ENCODE assay signal across 8 cellular contexts in genomic region chr19:4064073-4064550, GRCh38. TPM values are rescaled to one million over a fixed set of nuclear protein-coding genes. Genes with fewer than 3 reads are reported as not detected.
DNase-seq lines count a peak whose midpoint lies in the region; ATAC-seq lines count a peak whose summit lies in the region.

No MANE protein-coding gene starts in this region.

- peaks cover 42% of the 10 kb centered on the region for H3K4me1 Mint-ChIP-seq in activated CD4-positive, alpha-beta T cell treated with anti-CD3 and anti-CD28 coated beads for 36 hours
- peaks cover 13% of the 10 kb centered on the region for H3K4me1 Mint-ChIP-seq in activated T-helper 2 cell treated with anti-CD3 and anti-CD28 coated beads, Interferon-gamma antibody, Interleukin-2, Interleukin-4, amounts not matched to agents 10 μg/mL and 5 μg/mL and 100 μg/mL, durations not matched to agents 14 hours and 24 hours and 36 hours (ENCODE audit: low read depth)
- H3K4me1 Mint-ChIP-seq in stimulated activated effector memory CD8-positive, alpha-beta T cell treated with anti-CD3 and anti-CD28 coated beads, Interleukin-12 subunit alpha, Interleukin-12 subunit beta, amount 100 ng/mL, for 72 hours: peaks cover 39% of the 10 kb centered on the region

- H3K9me3 Mint-ChIP-seq in activated CD4-positive, alpha-beta T cell treated with anti-CD3 and anti-CD28 coated beads for 36 hours (ENCODE audit: low read depth): no peaks in the 10 kb centered on the region
- H3K9me3 Mint-ChIP-seq in activated T-helper 2 cell treated with anti-CD3 and anti-CD28 coated beads, Interferon-gamma antibody, Interleukin-2, Interleukin-4, amounts not matched to agents 10 μg/mL and 5 μg/mL and 100 μg/mL, durations not matched to agents 14 hours and 24 hours and 36 hours: no peaks in the 10 kb centered on the region
- H3K9me3 Mint-ChIP-seq in stimulated activated effector memory CD8-positive, alpha-beta T cell treated with anti-CD3 and anti-CD28 coated beads, Interleukin-12 subunit alpha, Interleukin-12 subunit beta, amount 100 ng/mL, for 72 hours: no peaks in the 10 kb centered on the region

- no peak overlapping the region for H3K27ac ChIP-seq in iPS-18a (ENCODE audit: low read length)

- peaks cover 8% of the 10 kb centered on the region for H3K36me3 Mint-ChIP-seq in activated CD4-positive, alpha-beta T cell treated with anti-CD3 and anti-CD28 coated beads for 36 hours (ENCODE audit: low read depth)
- H3K36me3 Mint-ChIP-seq in activated T-helper 2 cell treated with anti-CD3 and anti-CD28 coated beads, Interferon-gamma antibody, Interleukin-2, Interleukin-4, amounts not matched to agents 10 μg/mL and 5 μg/mL and 100 μg/mL, durations not matched to agents 14 hours and 24 hours and 36 hours (ENCODE audit: low read depth): peaks cover 15% of the 10 kb centered on the region
- peaks cover 58% of the 10 kb centered on the region for H3K36me3 Mint-ChIP-seq in stimulated activated effector memory CD8-positive, alpha-beta T cell treated with anti-CD3 and anti-CD28 coated beads, Interleukin-12 subunit alpha, Interleukin-12 subunit beta, amount 100 ng/mL, for 72 hours

- H3K27me3 Mint-ChIP-seq in activated CD4-positive, alpha-beta T cell treated with anti-CD3 and anti-CD28 coated beads for 36 hours: no peaks in the 10 kb centered on the region
- H3K27me3 Mint-ChIP-seq in activated T-helper 2 cell treated with anti-CD3 and anti-CD28 coated beads, Interferon-gamma antibody, Interleukin-2, Interleukin-4, amounts not matched to agents 10 μg/mL and 5 μg/mL and 100 μg/mL, durations not matched to agents 14 hours and 24 hours and 36 hours (ENCODE audit: low read depth): no peaks in the 10 kb centered on the region

- peaks cover 23% of the 10 kb centered on the region for H3K27me3 ChIP-seq in iPS-18a (ENCODE audit: control insufficient read depth, insufficient read depth, low read length)

- no peaks in the 10 kb centered on the region for H3K9me3 ChIP-seq in iPS-18a (ENCODE audit: control insufficient read depth, low read depth, low read length)

- peak overlapping the region; percentile 68 for H3K4me3 ChIP-seq in iPS-18a (ENCODE audit: low read length)

- H3K27ac Mint-ChIP-seq in activated CD4-positive, alpha-beta T cell treated with anti-CD3 and anti-CD28 coated beads for 36 hours: peak overlapping the region; percentile 87
- H3K27ac Mint-ChIP-seq in activated T-helper 2 cell treated with anti-CD3 and anti-CD28 coated beads, Interferon-gamma antibody, Interleukin-2, Interleukin-4, amounts not matched to agents 10 μg/mL and 5 μg/mL and 100 μg/mL, durations not matched to agents 14 hours and 24 hours and 36 hours: peak overlapping the region; percentile 69
- peak overlapping the region; percentile 86 for H3K27ac Mint-ChIP-seq in stimulated activated effector memory CD8-positive, alpha-beta T cell treated with anti-CD3 and anti-CD28 coated beads, Interleukin-12 subunit alpha, Interleukin-12 subunit beta, amount 100 ng/mL, for 72 hours

- H3K36me3 ChIP-seq in iPS-18a (ENCODE audit: control insufficient read depth, low read depth, low read length): no peaks in the 10 kb centered on the region

- intact Hi-C loops in activated CD4-positive, alpha-beta T cell treated with anti-CD3 and anti-CD28 coated beads for 36 hours (cut with DNase I, micrococcal nuclease): loop anchor here in 1 of 2 experiments (5.0 kb wide), 1 partner anchor 57 kb away; the partner anchor contains the start of gene PIAS4
- intact Hi-C loops in activated T-helper 2 cell treated with anti-CD3 and anti-CD28 coated beads, Interferon-gamma antibody, Interleukin-2, Interleukin-4, amounts not matched to agents 10 μg/mL and 5 μg/mL and 100 μg/mL, durations not matched to agents 14 hours and 24 hours and 36 hours (cut with micrococcal nuclease): no loop called here

- peak overlapping the region; percentile 67 for H3K9ac ChIP-seq in iPS-18a (ENCODE audit: low read length)

- DNase-seq in activated CD4-positive, alpha-beta T cell treated with anti-CD3 and anti-CD28 coated beads for 36 hours: no peak
- DNase-seq in activated CD4-positive, alpha-beta T cell treated with anti-CD3 and anti-CD28 coated beads, Interleukin-2, amount 50 U/mL, for 48 hours: no peak
- no peak for DNase-seq in activated T-helper 2 cell treated with anti-CD3 and anti-CD28 coated beads, Interferon-gamma antibody, Interleukin-2, Interleukin-4, amounts not matched to agents 10 μg/mL and 5 μg/mL and 100 μg/mL, durations not matched to agents 14 hours and 24 hours and 36 hours (ENCODE audit: low spot score)
- DNase-seq in stimulated activated effector memory CD8-positive, alpha-beta T cell treated with anti-CD3 and anti-CD28 coated beads, Interleukin-12 subunit alpha, Interleukin-12 subunit beta, amount 100 ng/mL, for 72 hours (ENCODE audit: low spot score in 2 of 2): no peak
- no peak for DNase-seq in DMS79 treated with DMSO at 0.1 percent for 48 hours (lab: John Stamatoyannopoulos, UW)
- no peak for DNase-seq in HCEC 1CT
- no peak for DNase-seq in ecto neural progenitor cell (ENCODE audit: low spot score)

- no peak for ATAC-seq in activated CD4-positive, alpha-beta T cell treated with anti-CD3 and anti-CD28 coated beads for 36 hours
- ATAC-seq in stimulated activated effector memory CD8-positive, alpha-beta T cell treated with anti-CD3 and anti-CD28 coated beads, Interleukin-12 subunit alpha, Interleukin-12 subunit beta, amount 100 ng/mL, for 72 hours: no peak

- POLR2A ChIA-PET in activated CD4-positive, alpha-beta T cell treated with anti-CD3 and anti-CD28 coated beads for 36 hours (lab: Charles Lee): no interaction called here

- H3K4me3 Mint-ChIP-seq in activated CD4-positive, alpha-beta T cell treated with anti-CD3 and anti-CD28 coated beads for 36 hours: peak overlapping the region; percentile 79
- H3K4me3 Mint-ChIP-seq in activated T-helper 2 cell treated with anti-CD3 and anti-CD28 coated beads, Interferon-gamma antibody, Interleukin-2, Interleukin-4, amounts not matched to agents 10 μg/mL and 5 μg/mL and 100 μg/mL, durations not matched to agents 14 hours and 24 hours and 36 hours (ENCODE audit: low read depth): peak overlapping the region; percentile 80
- peak overlapping the region; percentile 89 for H3K4me3 Mint-ChIP-seq in stimulated activated effector memory CD8-positive, alpha-beta T cell treated with anti-CD3 and anti-CD28 coated beads, Interleukin-12 subunit alpha, Interleukin-12 subunit beta, amount 100 ng/mL, for 72 hours

- CTCF ChIA-PET in activated CD4-positive, alpha-beta T cell treated with anti-CD3 and anti-CD28 coated beads for 36 hours (lab: Charles Lee): interaction anchor here (1.7 kb wide), 1 partner anchor 76 kb away, joined by 4 read pairs; no protein-coding TSS in a partner anchor

- H3K4me1 ChIP-seq in iPS-18a (ENCODE audit: control insufficient read depth, low read depth, low read length): peaks cover 5% of the 10 kb centered on the region

RNA-seq across cellular contexts. Expression of gene ZBTB7A, which starts 2.6 kb away (rescaled TPM):
- 10 to 100 TPM; 24.0 to 26.4 TPM for total RNA-seq in activated CD4-positive, alpha-beta T cell treated with anti-CD3 and anti-CD28 coated beads for 36 hours
- 39.9 and 41.2 TPM in 2 replicates for total RNA-seq in activated T-helper 2 cell treated with anti-CD3 and anti-CD28 coated beads, Interferon-gamma antibody, Interleukin-2, Interleukin-4, amounts not matched to agents 10 μg/mL and 5 μg/mL and 100 μg/mL, durations not matched to agents 14 hours and 24 hours and 36 hours

RNA-seq across cellular contexts. Expression of gene PIAS4, which starts 56.6 kb away (rescaled TPM):
- 10 to 100 TPM; 23.0 to 37.3 TPM for total RNA-seq in activated CD4-positive, alpha-beta T cell treated with anti-CD3 and anti-CD28 coated beads for 36 hours
- total RNA-seq in activated T-helper 2 cell treated with anti-CD3 and anti-CD28 coated beads, Interferon-gamma antibody, Interleukin-2, Interleukin-4, amounts not matched to agents 10 μg/mL and 5 μg/mL and 100 μg/mL, durations not matched to agents 14 hours and 24 hours and 36 hours: 31.5 and 36.3 TPM in 2 replicates

RNA-seq across cellular contexts. Expression of gene MAP2K2, which starts 59.8 kb away (rescaled TPM):
- total RNA-seq in activated CD4-positive, alpha-beta T cell treated with anti-CD3 and anti-CD28 coated beads for 36 hours: 100 to 1,000 TPM; 108 to 133 TPM
- 131 and 141 TPM in 2 replicates for total RNA-seq in activated T-helper 2 cell treated with anti-CD3 and anti-CD28 coated beads, Interferon-gamma antibody, Interleukin-2, Interleukin-4, amounts not matched to agents 10 μg/mL and 5 μg/mL and 100 μg/mL, durations not matched to agents 14 hours and 24 hours and 36 hours
